In the genomic region with DNA sequence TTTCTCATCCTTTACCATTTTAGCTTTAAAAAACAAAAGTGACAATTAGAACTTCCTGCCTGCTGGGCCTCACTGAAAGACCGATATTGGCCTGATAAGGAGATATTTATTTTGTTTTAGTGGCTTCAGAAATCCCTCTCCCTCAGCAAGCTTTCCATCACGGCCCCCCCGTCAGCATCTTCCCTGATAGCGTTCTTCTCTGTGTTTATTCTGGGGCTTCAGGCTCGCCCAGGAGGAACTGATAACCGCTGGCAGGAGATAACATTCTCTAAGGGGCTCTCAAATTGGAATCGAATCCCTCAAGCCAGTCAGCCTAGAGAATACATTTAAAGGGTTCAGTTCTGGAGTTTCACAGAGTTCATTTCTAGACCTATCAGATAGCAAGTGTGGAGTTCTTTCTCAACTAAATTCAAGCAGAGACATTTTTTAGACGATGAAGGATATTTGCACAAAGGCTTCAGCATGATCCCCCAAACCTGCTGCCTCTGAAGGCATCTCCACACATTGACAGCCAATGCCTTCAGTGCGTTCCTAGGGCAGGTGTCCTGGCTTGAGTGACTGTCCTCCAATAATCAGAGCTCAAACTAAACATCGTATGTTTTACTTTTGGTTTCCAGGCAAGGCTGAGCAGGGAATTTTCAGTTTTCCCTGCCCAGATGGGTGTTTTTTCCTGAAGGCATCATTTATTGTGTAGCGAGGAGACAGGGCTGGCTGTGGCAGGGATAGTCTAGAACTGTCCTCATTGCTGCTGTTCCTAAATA, we compare ENCODE assay signal across 9 cellular contexts. TPM values are rescaled to one million over a fixed set of nuclear protein-coding genes. Genes with fewer than 3 reads are reported as not detected.
A peak's percentile ranks its signal among the peaks of the same experiment; 100 is the strongest.
DNase-seq lines count a peak whose midpoint lies in the region; ATAC-seq and TF ChIP-seq lines count a peak whose summit lies in the region.
"Had no signal": no experiment of that assay in that cellular context is flagged by ENCODE, and none has a peak within 500 bp of the region (broad histone marks: within the 10 kb centered on the region; RNA-seq: fewer than 3 reads in every experiment).

No MANE protein-coding gene starts in this region.

- H3K4me1 ChIP-seq in OCI-LY3 (ENCODE audit: low read length) (peaks cover 66% of the 10 kb centered on the region), endodermal cell (ENCODE audit: control insufficient read depth, insufficient read depth, low read length) (peaks cover 13% of the 10 kb centered on the region), prostate gland (replicated peaks) (no peaks in the 10 kb centered on the region)

- peaks cover 28% of the 10 kb centered on the region for H3K36me3 ChIP-seq in GM06990 (ENCODE audit: control insufficient read depth, insufficient read depth, low read length)
- H3K36me3 ChIP-seq in OCI-LY3 (replicated peaks; ENCODE audit: low read depth, low read length): peaks cover 72% of the 10 kb centered on the region
- peaks cover 93% of the 10 kb centered on the region for H3K36me3 ChIP-seq in endodermal cell (ENCODE audit: control insufficient read depth, insufficient read depth, low read length)
- no peaks in the 10 kb centered on the region for H3K36me3 ChIP-seq in prostate gland

- no peaks in the 10 kb centered on the region for H3K9me3 Mint-ChIP-seq in endodermal cell

- H3K27me3 ChIP-seq in GM06990 (replicated peaks; ENCODE audit: control insufficient read depth, insufficient read depth, low read length) (no peaks in the 10 kb centered on the region), OCI-LY3 (ENCODE audit: low read depth, low read length) (no peaks in the 10 kb centered on the region), endodermal cell (ENCODE audit: control insufficient read depth, insufficient read depth, low read length, poor library complexity, severe bottlenecking) (no peaks in the 10 kb centered on the region), prostate gland (replicated peaks; ENCODE audit: insufficient read depth) (no peaks in the 10 kb centered on the region)

- H3K4me3 Mint-ChIP-seq in endodermal cell: peak overlapping the region; percentile 11

- no peak for ATAC-seq in GM21390 (IDR thresholded peaks at IDR 0.05; ENCODE audit: unreplicated experiment)
- no peak for ATAC-seq in GM18868 (IDR thresholded peaks at IDR 0.05; ENCODE audit: unreplicated experiment)
- no peak for ATAC-seq in HG02763 (IDR thresholded peaks at IDR 0.05; ENCODE audit: unreplicated experiment)

- H3K9ac ChIP-seq in OCI-LY3 (ENCODE audit: low read length): peak overlapping the region; percentile 58
- no peak overlapping the region for H3K9ac ChIP-seq in endodermal cell (ENCODE audit: extremely low read depth, low read length, poor library complexity, severe bottlenecking)

- 39 to 70% methylated on average over 9 to 11 of the region's 11 CpGs for WGBS in endodermal cell (ENCODE audit: insufficient coverage in 1 of 2, insufficient read length in 1 of 2), 2 experiments
- WGBS in prostate gland: 47% methylated on average over 11 of the region's 11 CpGs

- intact Hi-C loops in prostate gland (cut with DNase I): no loop called here

- TF ChIP-seq CTCF in GM06990 (IDR thresholded peaks at IDR 0.05; ENCODE audit: insufficient read depth, low read length, poor library complexity, severe bottlenecking) (no peak), OCI-LY3 (IDR thresholded peaks at IDR 0.05; ENCODE audit: low read depth, low read length) (no peak), endodermal cell (conservative IDR thresholded peaks at IDR 0.05) (no peak), prostate gland (IDR thresholded peaks at IDR 0.05) (no peak)

- no peak for TF ChIP-seq POLR2A in prostate gland (IDR thresholded peaks at IDR 0.05)

- peaks cover 94% of the 10 kb centered on the region for H3K79me2 ChIP-seq in OCI-LY3 (ENCODE audit: low read length)

- H3K4me1 Mint-ChIP-seq in endodermal cell: peaks cover 54% of the 10 kb centered on the region

- H3K27ac ChIP-seq in OCI-LY3 (ENCODE audit: low read length): peak overlapping the region; percentile 93
- no peak overlapping the region for H3K27ac ChIP-seq in endodermal cell (ENCODE audit: low read depth, low read length)
- peak overlapping the region in 1 of 2 donors; percentile 42 for H3K27ac ChIP-seq in prostate gland

- H3K4me3 ChIP-seq in GM06990 (replicated peaks; ENCODE audit: low read depth, low read length): peak overlapping the region; percentile 51
- peak overlapping the region; percentile 97 for H3K4me3 ChIP-seq in OCI-LY3 (ENCODE audit: low read length)
- H3K4me3 ChIP-seq in endodermal cell (ENCODE audit: low read length): no peak overlapping the region
- peak overlapping the region; percentile 7 to 14 for H3K4me3 ChIP-seq in prostate gland

- peaks cover 57% of the 10 kb centered on the region for H4K20me1 ChIP-seq in OCI-LY3 (ENCODE audit: insufficient read depth, low read length)

- H3K27me3 Mint-ChIP-seq in endodermal cell (ENCODE audit: insufficient read depth): no peaks in the 10 kb centered on the region

- H3K9me3 ChIP-seq in OCI-LY3 (ENCODE audit: insufficient read depth, low read length): no peaks in the 10 kb centered on the region
- no peaks in the 10 kb centered on the region for H3K9me3 ChIP-seq in endodermal cell (ENCODE audit: control insufficient read depth, low read length)
- H3K9me3 ChIP-seq in prostate gland: no peaks in the 10 kb centered on the region

- H3K27ac Mint-ChIP-seq in endodermal cell: peak overlapping the region; percentile 7

- DNase-seq in GM06990 (ENCODE audit: extremely low read depth, insufficient read length) (no peak), endodermal cell (peak; percentile 84), prostate gland (ENCODE audit: low spot score) (no peak), middle frontal gyrus (ENCODE audit: extremely low spot score, low spot score) (no peak)
- DNase-seq: NCI-H748 treated with DMSO at 0.1 percent for 48 hours had no signal

- peaks cover 77% of the 10 kb centered on the region for H3K36me3 Mint-ChIP-seq in endodermal cell (ENCODE audit: low read depth)

- H2AFZ ChIP-seq in OCI-LY3 (ENCODE audit: low read depth, low read length): no peak overlapping the region

- peak overlapping the region; percentile 91 for H3K4me2 ChIP-seq in OCI-LY3 (ENCODE audit: low read length)

RNA-seq across cellular contexts. Expression of a gene that starts 17.0 kb away (rescaled TPM):
- total RNA-seq in endodermal cell: 10 to 100 TPM; 54.0 to 74.3 TPM
- 6.9 TPM for polyA plus RNA-seq in endodermal cell (2013, experiment 1 of 2)
- polyA plus RNA-seq in endodermal cell (2013, experiment 2 of 2): 8.0 TPM
- total RNA-seq in prostate gland: 1 to 10 TPM; 3.5 TPM

Comparison
In these comparisons a context has a peak if more than half of its experiments do, and no peak if none do; other contexts are left out.
1. RNA of a gene that starts 17.0 kb away (total RNA-seq): 54.0 to 74.3 TPM in endodermal cell; 3.5 TPM in prostate gland; every median in the first group is over 10 times any median in the second.